In genomic region chr15:99384992-99385669, GRCh38 we compare ENCODE assay signal across 14 cellular contexts.
A peak's percentile ranks its signal among the peaks of the same experiment; 100 is the strongest.
DNase-seq lines count a peak whose midpoint lies in the region; ATAC-seq, FAIRE-seq and TF ChIP-seq lines count a peak whose summit lies in the region.
"Had no signal": no experiment of that assay in that cellular context is flagged by ENCODE, and none has a peak within 500 bp of the region (broad histone marks: within the 10 kb centered on the region; RNA-seq: fewer than 3 reads in every experiment).

No MANE protein-coding gene starts in this region.

- no peak overlapping the region for H2AFZ ChIP-seq in HepG2 (ENCODE audit: low read length)

- no peaks in the 10 kb centered on the region for H3K9me3 ChIP-seq in A673 (ENCODE audit: low read depth, low read length, poor library complexity, severe bottlenecking)
- no peaks in the 10 kb centered on the region for H3K9me3 ChIP-seq in HepG2 (ENCODE audit: low read length)
- H3K9me3 ChIP-seq: SJCRH30 had no signal

- FAIRE-seq in HepG2 (lab: Jason Lieb, UNC) = no peak
- FAIRE-seq: islet of Langerhans had no signal

- H3K27ac ChIP-seq in A673 (ENCODE audit: low read depth, low read length, poor library complexity, severe bottlenecking) (no peak overlapping the region), HepG2 (ENCODE audit: extremely low read length, insufficient read depth, low read length) (peak overlapping the region; percentile 24), caudate nucleus (ENCODE audit: low read depth, low read length) (no peak overlapping the region)
- H3K27ac ChIP-seq: SJCRH30 had no signal

- WGBS in HepG2 (ENCODE audit: low lambda C conversion rate) = 64% methylated on average over 7 of the region's 7 CpGs

- no peak for DNase-seq in A673 (ENCODE audit: low spot score)
- peak in 1 of 2 donors; percentile 29 for DNase-seq in cardiac fibroblast (ENCODE audit: low read depth in 2 of 2)
- peak; percentile 75 for DNase-seq in HepG2 (ENCODE audit: low spot score)
- no peak for DNase-seq in DMS79 (lab: John Stamatoyannopoulos, UW)
- DNase-seq in NCI-H1436 treated with DMSO at 0.1 percent for 48 hours (lab: John Stamatoyannopoulos, UW) = no peak
- DNase-seq in caudate nucleus (lab: John Stamatoyannopoulos, UW) = no peak
- DNase-seq: activated CD4-positive, CD25-positive, alpha-beta regulatory T cell treated with anti-CD3 and anti-CD28 coated beads, Interleukin-2, amount 50 U/mL, for 72 hours; central memory CD4-positive, alpha-beta T cell; NCI-H1436; NCI-H526 treated with DMSO at 0.1 percent for 48 hours; SJCRH30 had no signal

- CTCF ChIA-PET in A673 (lab: Charles Lee) = interaction anchor here (0.5 to 0.6 kb wide), 2 partner anchors 287 to 778 kb away, joined by 3 to 5 read pairs; no protein-coding TSS in a partner anchor
- CTCF ChIA-PET in HepG2 (lab: Yijun Ruan, JAX; ENCODE audit: low intra/inter-chr PET ratio, low total read pairs) = no interaction called here

- TF ChIP-seq RAD21 in Ishikawa (IDR thresholded peaks at IDR 0.05; ENCODE audit: low read depth) (no peak), HepG2 (CRISPR knock-in tag; IDR thresholded peaks at IDR 0.05) (peak; percentile 14; the same call in 1 of the 2 replicates)

- H3K27me3 ChIP-seq in A673 (replicated peaks; ENCODE audit: insufficient read depth, low read depth, low read length, poor library complexity) (no peaks in the 10 kb centered on the region), HepG2 (ENCODE audit: control insufficient read depth in 1 of 2, insufficient read depth in 2 of 2, low read length in 2 of 2) (no peaks in the 10 kb centered on the region)
- H3K27me3 ChIP-seq: SJCRH30 had no signal

- ATAC-seq in HepG2 (peak; percentile 95), GM18498 (IDR thresholded peaks at IDR 0.05; ENCODE audit: unreplicated experiment) (no peak)

- TF ChIP-seq CTCF in A673 (conservative IDR thresholded peaks at IDR 0.05; ENCODE audit: low read depth, low read length) = peak; percentile 32; the same call in 1 of the 2 replicates
- TF ChIP-seq CTCF in cardiac fibroblast (IDR thresholded peaks at IDR 0.05; ENCODE audit: low read depth, low read length) = peak; percentile 31
- peak; percentile 58 for TF ChIP-seq CTCF in HepG2 (CRISPR knock-in tag; IDR thresholded peaks at IDR 0.05)

- H3K36me3 ChIP-seq in A673 (ENCODE audit: insufficient read depth, low read length, poor library complexity, severe bottlenecking) = no peaks in the 10 kb centered on the region
- H3K36me3 ChIP-seq in HepG2 (replicated peaks in 1 of 2; ENCODE audit: control insufficient read depth in 1 of 2, insufficient read depth in 2 of 2, low read length in 2 of 2) = no peaks in the 10 kb centered on the region
- H3K36me3 ChIP-seq: SJCRH30 had no signal

- peak overlapping the region; percentile 36 for H3K4me2 ChIP-seq in HepG2 (ENCODE audit: low read depth, low read length)

- H3K4me1 ChIP-seq in A673 (ENCODE audit: insufficient read depth, low read length, poor library complexity, severe bottlenecking) (no peaks in the 10 kb centered on the region), HepG2 (ENCODE audit: insufficient read depth, low read length) (peaks cover 23% of the 10 kb centered on the region)
- H3K4me1 ChIP-seq: SJCRH30 had no signal

- no peaks in the 10 kb centered on the region for H4K20me1 ChIP-seq in HepG2 (ENCODE audit: insufficient read depth, low read length)

- TF ChIP-seq POLR2A in HepG2 (IDR thresholded peaks at IDR 0.05; ENCODE audit: insufficient read depth in 1 of 2, low read depth in 2 of 2, low read length in 2 of 2) = no peak

- no peak for TF ChIP-seq EP300 in Ishikawa (IDR thresholded peaks at IDR 0.05; ENCODE audit: borderline replicate concordance)
- no peak for TF ChIP-seq EP300 in HepG2 (IDR thresholded peaks at IDR 0.05; ENCODE audit: low read depth in 2 of 2, low read length in 2 of 2)
- TF ChIP-seq EP300 in HepG2 (CRISPR knock-in tag; IDR thresholded peaks at IDR 0.05; ENCODE audit: borderline replicate concordance) = no peak

- intact Hi-C loops in A673 (cut with micrococcal nuclease; ENCODE audit: unreplicated experiment) (no loop called here), HepG2 (cut with micrococcal nuclease; ENCODE audit: unreplicated experiment) (no loop called here)

- POLR2A ChIA-PET in A673 (lab: Charles Lee; ENCODE audit: low non-redundant PET) (no interaction called here), HepG2 (lab: Yijun Ruan, JAX) (interaction anchor here (0.7 to 1.5 kb wide), 6 partner anchors 22 to 348 kb away, joined by 3 to 8 read pairs (median 4); partner anchors contain the start of gene LYSMD4)

- in situ Hi-C loops in HepG2 (cut with HindIII; ENCODE audit: extremely low pct_ligation_motif_present, low pct_unique_long_range_greater_than_20kb) = no loop called here

- no peaks in the 10 kb centered on the region for H3K79me2 ChIP-seq in HepG2 (ENCODE audit: insufficient read depth, low read length)

- no peak overlapping the region for H3K4me3 ChIP-seq in A673 (ENCODE audit: low read depth, low read length, poor library complexity, severe bottlenecking)
- no peak overlapping the region for H3K4me3 ChIP-seq in cardiac fibroblast (replicated peaks in 1 of 2; ENCODE audit: low read depth in 2 of 2, low read length in 2 of 2)
- H3K4me3 ChIP-seq in HepG2 (replicated peaks in 1 of 3; ENCODE audit: insufficient read depth in 1 of 3, low read depth in 2 of 3, low read length in 3 of 3) = no peak overlapping the region
- H3K4me3 ChIP-seq: SJCRH30 had no signal

- 0 out of 2 replicates have a peak overlapping the region, but pooled peaks have one; percentile 5 for H3K9ac ChIP-seq in HepG2 (ENCODE audit: insufficient read depth, low read depth, low read length)

- BruUV-seq in A673 (replicated peaks; lab: Mats Ljungman, UMichigan) (no TSS peak), HepG2 (replicated peaks; lab: Mats Ljungman, UMichigan) (no TSS peak)

TF ChIP-seq in Ishikawa, 13 proteins besides CTCF, POLR2A, EP300 and RAD21:
- TF ChIP-seq REST (IDR thresholded peaks at IDR 0.05; ENCODE audit: low read depth) (peak; percentile 48; the same call in 1 of the 2 replicates), CREB1 (IDR thresholded peaks at IDR 0.05; ENCODE audit: low read depth) (no peak)

TF ChIP-seq in HepG2, 621 proteins besides CTCF, POLR2A, EP300 and RAD21 (continues in another document):
- TF ChIP-seq ZNF383 (CRISPR knock-in tag; IDR thresholded peaks at IDR 0.05; ENCODE audit: borderline replicate concordance) (no peak), CENPBD1 (CRISPR knock-in tag; IDR thresholded peaks at IDR 0.05; ENCODE audit: borderline replicate concordance, low read depth) (no peak), ZNF18 (CRISPR knock-in tag; IDR thresholded peaks at IDR 0.05; ENCODE audit: insufficient replicate concordance) (no peak), ZBTB25 (CRISPR knock-in tag; IDR thresholded peaks at IDR 0.05) (no peak), U2AF1 (optimal IDR thresholded peaks at IDR 0.05; ENCODE audit: low read depth, low read length) (no peak), SMARCC2 (IDR thresholded peaks at IDR 0.05) (0 out of 2 replicates have a peak, but pooled peaks have one; percentile 52), ZNF34 (CRISPR knock-in tag; IDR thresholded peaks at IDR 0.05; ENCODE audit: borderline replicate concordance) (no peak), ZSCAN12 (CRISPR knock-in tag; IDR thresholded peaks at IDR 0.05) (no peak), ZNF720 (CRISPR knock-in tag; IDR thresholded peaks at IDR 0.05) (no peak), GPN1 (CRISPR knock-in tag; IDR thresholded peaks at IDR 0.05; ENCODE audit: borderline replicate concordance) (no peak), XBP1 (CRISPR knock-in tag; IDR thresholded peaks at IDR 0.05) (no peak), SP1 (IDR thresholded peaks at IDR 0.05) (no peak), SP1 (CRISPR knock-in tag; IDR thresholded peaks at IDR 0.05) (no peak), NR3C1 (CRISPR knock-in tag; IDR thresholded peaks at IDR 0.05) (no peak), WIZ (CRISPR knock-in tag; IDR thresholded peaks at IDR 0.05) (no peak), CCDC6 (CRISPR knock-in tag; IDR thresholded peaks at IDR 0.05) (no peak), RFXAP (CRISPR knock-in tag; IDR thresholded peaks at IDR 0.05; ENCODE audit: borderline replicate concordance) (no peak)
